Comparison of ENCODE assay signal across 37 cellular contexts in the genomic region with DNA sequence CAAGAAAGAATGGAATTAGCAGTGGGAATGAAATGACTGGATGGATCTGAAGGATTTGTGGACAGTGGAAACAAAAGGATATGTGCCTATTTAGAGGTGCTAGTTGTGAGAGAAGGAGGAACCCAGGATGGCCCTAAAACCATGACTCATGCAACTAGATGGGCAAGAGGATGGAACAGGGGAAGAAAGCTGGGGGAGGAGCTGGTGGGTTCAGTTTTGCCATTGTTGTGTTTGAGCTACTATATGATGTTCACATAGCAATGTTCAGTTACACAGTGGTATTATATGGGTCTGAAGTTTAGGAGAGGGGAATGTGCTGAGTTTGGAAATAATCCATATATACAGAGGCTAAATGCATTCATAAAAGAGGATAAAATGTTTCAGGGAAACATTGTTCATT.
"Had no signal": no experiment of that assay in that cellular context is flagged by ENCODE, and none has a peak within 500 bp of the region (broad histone marks: within the 10 kb centered on the region; RNA-seq: fewer than 3 reads in every experiment).

No MANE protein-coding gene starts in this region.

- H3K9me3 Mint-ChIP-seq: central memory CD8-positive, alpha-beta T cell had no signal

- H3K9me3 ChIP-seq: colonic mucosa, MG63 had no signal

- H3K4me1 ChIP-seq: colonic mucosa had no signal

- H3K27ac Mint-ChIP-seq: activated CD4-positive, alpha-beta memory T cell treated with anti-CD3 and anti-CD28 coated beads, Interleukin-2, amount 10 ng/mL, durations not matched to agents 7 days and 5 days; activated CD4-positive, alpha-beta T cell treated with anti-CD3 and anti-CD28 coated beads for 36 hours; activated CD8-positive, alpha-beta memory T cell treated with anti-CD3 and anti-CD28 coated beads, Interleukin-2, amount 10 ng/mL, durations not matched to agents 7 days and 5 days; activated naive CD4-positive, alpha-beta T cell treated with anti-CD3 and anti-CD28 coated beads, Interleukin-2, amount 10 ng/mL, durations not matched to agents 7 days and 5 days; activated naive CD8-positive, alpha-beta T cell; activated naive CD8-positive, alpha-beta T cell treated with anti-CD3 and anti-CD28 coated beads, Interleukin-2, amount 50 U/mL, for 24 hours; WTC11 had no signal

- H3K36me3 Mint-ChIP-seq: activated CD8-positive, alpha-beta memory T cell treated with anti-CD3 and anti-CD28 coated beads, Interleukin-2, amount 10 ng/mL, durations not matched to agents 7 days and 5 days; activated naive CD4-positive, alpha-beta T cell treated with anti-CD3 and anti-CD28 coated beads, Interleukin-2, amount 10 ng/mL, durations not matched to agents 7 days and 5 days; activated naive CD8-positive, alpha-beta T cell had no signal

- H3K4me2 ChIP-seq: PC-9 had no signal

- H3K27me3 Mint-ChIP-seq: activated CD4-positive, alpha-beta memory T cell treated with anti-CD3 and anti-CD28 coated beads, Interleukin-2, amount 10 ng/mL, durations not matched to agents 7 days and 5 days; activated CD4-positive, alpha-beta T cell treated with anti-CD3 and anti-CD28 coated beads for 36 hours; activated CD8-positive, alpha-beta memory T cell treated with anti-CD3 and anti-CD28 coated beads, Interleukin-2, amount 10 ng/mL, durations not matched to agents 7 days and 5 days; activated naive CD4-positive, alpha-beta T cell treated with anti-CD3 and anti-CD28 coated beads, Interleukin-2, amount 10 ng/mL, durations not matched to agents 7 days and 5 days; activated naive CD8-positive, alpha-beta T cell; central memory CD8-positive, alpha-beta T cell had no signal

- H2AFZ ChIP-seq: PC-9 had no signal

- H3K27me3 ChIP-seq: brain microvascular endothelial cell, colonic mucosa, MG63 had no signal

- H3K27ac ChIP-seq: brain microvascular endothelial cell, colonic mucosa, PC-9, RWPE1 had no signal

- H3K4me3 ChIP-seq: colonic mucosa, MG63, PC-9 had no signal

- FAIRE-seq: RCC 7860 had no signal

- ATAC-seq: activated CD4-positive, alpha-beta T cell treated with anti-CD3 and anti-CD28 coated beads for 36 hours; activated CD4-positive, CD25-positive, alpha-beta regulatory T cell treated with anti-CD3 and anti-CD28 coated beads, Interleukin-2, amount 50 U/mL, for 24 hours; activated CD8-positive, alpha-beta memory T cell treated with anti-CD3 and anti-CD28 coated beads, Interleukin-2, amount 10 ng/mL, durations not matched to agents 7 days and 5 days; activated naive CD8-positive, alpha-beta T cell treated with anti-CD3 and anti-CD28 coated beads, Interleukin-2, amount 50 U/mL, for 24 hours; Right ventricle myocardium inferior; SK-N-SH treated with all-trans-retinoic acid at 6 μM for 48 hours; WTC11 had no signal

- H3K4me1 Mint-ChIP-seq: activated CD4-positive, alpha-beta memory T cell treated with anti-CD3 and anti-CD28 coated beads, Interleukin-2, amount 10 ng/mL, durations not matched to agents 7 days and 5 days; activated CD4-positive, alpha-beta T cell treated with anti-CD3 and anti-CD28 coated beads for 36 hours; activated CD8-positive, alpha-beta memory T cell treated with anti-CD3 and anti-CD28 coated beads, Interleukin-2, amount 10 ng/mL, durations not matched to agents 7 days and 5 days; activated naive CD4-positive, alpha-beta T cell treated with anti-CD3 and anti-CD28 coated beads, Interleukin-2, amount 10 ng/mL, durations not matched to agents 7 days and 5 days; activated naive CD8-positive, alpha-beta T cell treated with anti-CD3 and anti-CD28 coated beads, Interleukin-2, amount 50 U/mL, for 24 hours; central memory CD8-positive, alpha-beta T cell had no signal

- DNase-seq: activated CD4-positive, alpha-beta memory T cell treated with anti-CD3 and anti-CD28 coated beads, Interleukin-2, amount 10 ng/mL, durations not matched to agents 7 days and 5 days; activated CD4-positive, alpha-beta T cell treated with anti-CD3 and anti-CD28 coated beads for 36 hours; activated CD8-positive, alpha-beta memory T cell treated with anti-CD3 and anti-CD28 coated beads for 24 hours; activated CD8-positive, alpha-beta memory T cell treated with anti-CD3 and anti-CD28 coated beads, Interleukin-2, amount 10 ng/mL, durations not matched to agents 7 days and 5 days; activated CD8-positive, alpha-beta memory T cell treated with anti-CD3 and anti-CD28 coated beads, Interleukin-2, amount 50 U/mL, for 48 hours; activated effector memory CD4-positive, alpha-beta T cell treated with Interleukin-2 at 50 U/mL for 16 hours; activated naive CD4-positive, alpha-beta T cell treated with anti-CD3 and anti-CD28 coated beads, Interleukin-2, amount 10 ng/mL, durations not matched to agents 7 days and 5 days; activated naive CD8-positive, alpha-beta T cell treated with anti-CD3 and anti-CD28 coated beads, Interleukin-2, amount 50 U/mL, for 24 hours; activated T-cell treated with anti-CD3 and anti-CD28 coated beads, Interleukin-2, amount 50 U/mL, for 48 hours; aorta; brain microvascular endothelial cell; colonic mucosa; Kasumi-1; KG1; MG63; NCI-H1092; NCI-H1436 treated with DMSO at 0.1 percent for 48 hours; NCI-H1694 treated with DMSO at 0.1 percent for 48 hours; NCI-H2029; NCI-H2171; NCI-H510A; NCI-H526; NCI-H748 treated with DMSO at 0.1 percent for 48 hours; NK-92 treated with Interleukin-12 subunit alpha and Interleukin-12 subunit beta, amount 100 ng/mL, for 24 hours; PC-9; SIG-M5; T-helper 1 cell; T-helper 2 cell; T-helper 9 cell had no signal

- H3K4me3 Mint-ChIP-seq: activated CD4-positive, alpha-beta memory T cell treated with anti-CD3 and anti-CD28 coated beads, Interleukin-2, amount 10 ng/mL, durations not matched to agents 7 days and 5 days; activated CD4-positive, alpha-beta T cell treated with anti-CD3 and anti-CD28 coated beads for 36 hours; activated CD8-positive, alpha-beta memory T cell treated with anti-CD3 and anti-CD28 coated beads, Interleukin-2, amount 10 ng/mL, durations not matched to agents 7 days and 5 days; activated naive CD4-positive, alpha-beta T cell treated with anti-CD3 and anti-CD28 coated beads, Interleukin-2, amount 10 ng/mL, durations not matched to agents 7 days and 5 days; activated naive CD8-positive, alpha-beta T cell; activated naive CD8-positive, alpha-beta T cell treated with anti-CD3 and anti-CD28 coated beads, Interleukin-2, amount 50 U/mL, for 24 hours; central memory CD8-positive, alpha-beta T cell; WTC11 had no signal

- H3K36me3 ChIP-seq: brain microvascular endothelial cell, colonic mucosa, MG63 had no signal
